In the genomic region with DNA sequence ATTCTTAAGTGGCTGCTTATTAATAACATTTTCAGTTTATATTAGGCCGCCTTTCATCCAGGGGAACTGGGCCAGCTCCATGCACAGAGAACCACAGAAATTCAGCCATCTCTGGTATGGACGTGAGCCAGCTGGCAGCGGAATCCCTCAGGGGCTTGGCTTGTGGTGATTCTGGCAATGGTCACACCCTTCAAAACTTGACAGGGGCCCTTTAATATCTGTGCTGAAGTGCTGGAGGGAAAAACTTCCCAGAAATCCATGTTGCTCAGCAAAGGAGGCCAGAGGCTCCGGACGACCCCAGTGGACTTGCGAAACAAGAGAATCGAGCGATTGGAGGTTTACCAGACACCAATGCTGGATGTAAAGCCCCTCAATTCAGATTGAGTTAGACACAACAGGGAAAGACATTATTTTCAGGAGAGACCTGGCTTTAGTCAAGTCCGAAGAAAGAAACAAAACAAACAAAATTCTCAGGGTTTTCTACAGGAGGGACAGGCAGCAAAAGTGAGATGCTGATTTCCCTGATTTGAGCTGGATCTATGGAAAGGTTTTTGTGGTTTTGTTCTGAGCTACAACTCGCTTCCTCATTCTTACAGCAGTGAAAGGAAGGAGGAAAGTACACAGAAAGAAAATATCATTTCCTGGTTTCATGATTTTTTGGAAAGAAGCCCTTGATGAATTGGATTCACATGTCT, we compare ENCODE assay signal across 8 cellular contexts. TPM values are rescaled to one million over a fixed set of nuclear protein-coding genes. Genes with fewer than 3 reads are reported as not detected.
DNase-seq lines count a peak whose midpoint lies in the region; ATAC-seq and TF ChIP-seq lines count a peak whose summit lies in the region.

No MANE protein-coding gene starts in this region.

- peak overlapping the region; percentile 52 for H3K4me2 ChIP-seq in IMR-90 (ENCODE audit: low read depth, low read length)

- peak overlapping the region; percentile 77; the same call in 1 of the 2 replicates for H3K23ac ChIP-seq in IMR-90 (ENCODE audit: low read depth, low read length)

- H4K5ac ChIP-seq in IMR-90 (ENCODE audit: low read depth, low read length), result no peak overlapping the region; the same call in 1 of the 2 replicates

- H3K14ac ChIP-seq in IMR-90 (replicated peaks; ENCODE audit: low read depth, low read length), result peak overlapping the region; percentile 69

- H2AK5ac ChIP-seq in IMR-90 (ENCODE audit: low read depth, low read length), result peak overlapping the region; percentile 31

- peak overlapping the region; percentile 75 for H2BK5ac ChIP-seq in IMR-90 (ENCODE audit: low read depth, low read length, poor library complexity, severe bottlenecking)

- dilution Hi-C loops in IMR-90 (cut with HindIII; ENCODE audit: low sequenced_read_pairs, unreplicated experiment), result no loop called here

- H4K8ac ChIP-seq in IMR-90 (ENCODE audit: low read depth in 2 of 2, low read length in 2 of 2), result peak overlapping the region; percentile 56 to 71

- H3K79me1 ChIP-seq in IMR-90 (ENCODE audit: low read depth in 1 of 2, low read length in 2 of 2), result peaks cover 46 to 85% of the 10 kb centered on the region in 2 experiments

- POLR2A ChIA-PET in IMR-90 (lab: Charles Lee; ENCODE audit: unreplicated experiment), result no interaction called here

- H2BK20ac ChIP-seq in IMR-90 (ENCODE audit: low read depth, low read length), result peak overlapping the region; percentile 63

- peak overlapping the region; percentile 76 for H2BK120ac ChIP-seq in IMR-90 (ENCODE audit: low read depth, low read length)

- H2AK9ac ChIP-seq in IMR-90 (replicated peaks; ENCODE audit: low read depth, low read length, poor library complexity), result peak overlapping the region; percentile 59

- H4K91ac ChIP-seq in IMR-90 (ENCODE audit: insufficient read depth, low read depth, low read length), result peak overlapping the region; percentile 85

- in situ Hi-C loops in IMR-90 (cut with MboI; ENCODE audit: low sequenced_read_pairs), result loop anchor here (25.0 kb wide), 1 partner anchor 177 kb away; no protein-coding TSS in a partner anchor
- in situ Hi-C loops in brain microvascular endothelial cell (cut with HindIII; ENCODE audit: low pct_ligation_motif_present, low sequenced_read_pairs), result no loop called here

- peak overlapping the region; percentile 74 for H2AFZ ChIP-seq in IMR-90 (replicated peaks; ENCODE audit: low read length, poor library complexity)

- no peak; the same call in 1 of the 2 replicates for TF ChIP-seq RAD21 in IMR-90 (IDR thresholded peaks at IDR 0.05; ENCODE audit: low read length)

- TF ChIP-seq CTCF in IMR-90 (conservative IDR thresholded peaks at IDR 0.05; ENCODE audit: low read depth, low read length) (no peak), brain microvascular endothelial cell (IDR thresholded peaks at IDR 0.05; ENCODE audit: low read depth, low read length, missing control alignments) (no peak), testis (IDR thresholded peaks at IDR 0.05) (no peak)

- peak overlapping the region; percentile 20 for H2BK15ac ChIP-seq in IMR-90 (ENCODE audit: low read depth, low read length)

- 0 out of 2 replicates have a peak, but pooled peaks cover 2% of the 10 kb centered on the region for H3K36me3 ChIP-seq in IMR-90 (ENCODE audit: control insufficient read depth, insufficient read depth, low read length)
- H3K36me3 ChIP-seq in brain microvascular endothelial cell (replicated peaks), result no peaks in the 10 kb centered on the region
- no peaks in the 10 kb centered on the region for H3K36me3 ChIP-seq in testis (ENCODE audit: low read depth, missing control alignments)
- H3K36me3 ChIP-seq in effector memory CD4-positive, alpha-beta T cell (ENCODE audit: control insufficient read depth, insufficient read depth, low read length), result no peaks in the 10 kb centered on the region

- peak overlapping the region; percentile 30; the same call in 1 of the 2 replicates for H3K18ac ChIP-seq in IMR-90 (ENCODE audit: low read depth, low read length)

- peak; percentile 42; the same call in 1 of the 2 replicates for TF ChIP-seq POLR2A in IMR-90 (IDR thresholded peaks at IDR 0.05; ENCODE audit: low read depth, low read length)
- no peak for TF ChIP-seq POLR2A in testis (IDR thresholded peaks at IDR 0.05)

- intact Hi-C loops in IMR-90 (cut with micrococcal nuclease) (no loop called here), testis (cut with DNase I; ENCODE audit: low total_unique reads) (no loop called here)

- DNase-seq in IMR-90 (peak; percentile 82), brain microvascular endothelial cell (peak; percentile 51), kidney tubule cell (ENCODE audit: low spot score) (peak; percentile 48), testis (peak; percentile 44), NCI-H524 (lab: John Stamatoyannopoulos, UW) (no peak)
- no peak for DNase-seq in effector memory CD4-positive, alpha-beta T cell

- ATAC-seq in IMR-90 (ENCODE audit: low read depth) (peak; percentile 43), HG03378 (IDR thresholded peaks at IDR 0.05; ENCODE audit: unreplicated experiment) (no peak), GM19328 (IDR thresholded peaks at IDR 0.05; ENCODE audit: unreplicated experiment) (no peak)

- peak overlapping the region; percentile 83 for H3K4ac ChIP-seq in IMR-90 (ENCODE audit: low read depth, low read length)

- WGBS in IMR-90 (ENCODE audit: extremely low coverage in 2 of 2, insufficient read length in 1 of 2), 2 experiments, result 0% methylated on average over 5 of the region's 10 CpGs; no CpG with 5 or more reads in 1 of the 2 experiments
- WGBS in testis, 2 donors, result 39 to 56% methylated on average over 10 of the region's 10 CpGs

- H3K4me3 ChIP-seq in IMR-90 (ENCODE audit: insufficient read depth, low read depth, low read length) (peak overlapping the region; percentile 30; the same call in 1 of the 2 replicates), brain microvascular endothelial cell (ENCODE audit: low read depth, low read length) (peak overlapping the region; percentile 30), testis (no peak overlapping the region)
- no peak overlapping the region for H3K4me3 ChIP-seq in effector memory CD4-positive, alpha-beta T cell (ENCODE audit: insufficient read depth, low read depth, low read length, poor library complexity, severe bottlenecking)

- no peaks in the 10 kb centered on the region for H3K9me3 ChIP-seq in IMR-90 (ENCODE audit: control insufficient read depth, insufficient read depth, low read length)
- H3K9me3 ChIP-seq in testis, result no peaks in the 10 kb centered on the region
- H3K9me3 ChIP-seq in effector memory CD4-positive, alpha-beta T cell (ENCODE audit: control insufficient read depth, low read length), result no peaks in the 10 kb centered on the region

- BruUV-seq in IMR-90 (replicated peaks; lab: Mats Ljungman, UMichigan), result no TSS peak

- H4K20me1 ChIP-seq in IMR-90 (ENCODE audit: insufficient read depth, low read length), result peaks cover 38% of the 10 kb centered on the region

- H3K4me1 ChIP-seq in IMR-90 (ENCODE audit: control insufficient read depth, insufficient read depth, low read length) (peaks cover 26% of the 10 kb centered on the region), testis (no peaks in the 10 kb centered on the region)
- no peaks in the 10 kb centered on the region for H3K4me1 ChIP-seq in effector memory CD4-positive, alpha-beta T cell (ENCODE audit: control insufficient read depth, insufficient read depth, low read length, poor library complexity, severe bottlenecking)

- peaks cover 29% of the 10 kb centered on the region for H3K9me1 ChIP-seq in IMR-90 (ENCODE audit: insufficient read depth, low read length)

- H3K27ac ChIP-seq in IMR-90 (ENCODE audit: insufficient read depth, low read length) (peak overlapping the region; percentile 66), brain microvascular endothelial cell (peak overlapping the region; percentile 3), testis (peak overlapping the region; percentile 12 to 32)
- no peak overlapping the region for H3K27ac ChIP-seq in effector memory CD4-positive, alpha-beta T cell (ENCODE audit: insufficient read depth, low read length, poor library complexity, severe bottlenecking)

- CTCF ChIA-PET in IMR-90 (lab: Yijun Ruan, JAX), result no interaction called here

- peak overlapping the region; percentile 94 for H3K56ac ChIP-seq in IMR-90 (ENCODE audit: extremely low read depth, insufficient read depth, low read length)

- no peaks in the 10 kb centered on the region for H3K27me3 ChIP-seq in IMR-90 (ENCODE audit: control insufficient read depth, insufficient read depth, low read length)
- no peaks in the 10 kb centered on the region for H3K27me3 ChIP-seq in brain microvascular endothelial cell (replicated peaks)
- H3K27me3 ChIP-seq in testis, result no peaks in the 10 kb centered on the region
- H3K27me3 ChIP-seq in effector memory CD4-positive, alpha-beta T cell (replicated peaks; ENCODE audit: control insufficient read depth, insufficient read depth, low read length, poor library complexity, severe bottlenecking), result no peaks in the 10 kb centered on the region

- peak overlapping the region; percentile 33; the same call in 1 of the 2 replicates for H3K9ac ChIP-seq in IMR-90 (ENCODE audit: low read depth, low read length)

TF ChIP-seq in IMR-90, 13 proteins besides CTCF, POLR2A, EP300 and RAD21:
- TF ChIP-seq RFX5 (IDR thresholded peaks at IDR 0.05; ENCODE audit: low read depth, low read length) (no peak), CEBPB (IDR thresholded peaks at IDR 0.05; ENCODE audit: low read depth, low read length) (peak; percentile 73), SMC3 (IDR thresholded peaks at IDR 0.05; ENCODE audit: low read depth, low read length) (peak; percentile 5; the same call in 1 of the 2 replicates), FOS (IDR thresholded peaks at IDR 0.05; ENCODE audit: low read depth, low read length) (no peak)
TF ChIP-seq in IMR-90: peak in this region for 2.

RNA-seq across cellular contexts. Expression of a gene that starts 11.1 kb away (rescaled TPM):
- total RNA-seq in IMR-90 (2012; rRNA removed) (14.2 and 16.7 TPM in 2 replicates), testis (10 to 100 TPM in 1 of 2 donors, 1 to 10 TPM in 1; 9.1 to 10.1 TPM)
- polyA plus RNA-seq in IMR-90 (2012; rRNA removed) (4.1 TPM in 2 replicates), testis (ENCODE audit: insufficient read depth, low read depth, low replicate concordance) (5.5 TPM)
- 2.0 and 2.4 TPM in 2 replicates for polyA plus RNA-seq in IMR-90 (2012; cell fraction: cytosol; rRNA removed)
- polyA plus RNA-seq in IMR-90 (2012; cell fraction: nucleus; rRNA removed; ENCODE audit: low replicate concordance), result 12.8 and 23.0 TPM in 2 replicates

Comparison
In these comparisons a context has a peak if more than half of its experiments do, and no peak if none do; other contexts are left out.
1. DNase-seq: peak in IMR-90 (single experiment), brain microvascular endothelial cell (single experiment), kidney tubule cell (single experiment) and testis (single experiment); none in effector memory CD4-positive, alpha-beta T cell (0 of 3) and NCI-H524 (0 of 2).
2. H3K4me3 ChIP-seq: peak in IMR-90 (single experiment) and brain microvascular endothelial cell (single experiment); none in testis (0 of 2) and effector memory CD4-positive, alpha-beta T cell (single experiment).